In the genomic region with DNA sequence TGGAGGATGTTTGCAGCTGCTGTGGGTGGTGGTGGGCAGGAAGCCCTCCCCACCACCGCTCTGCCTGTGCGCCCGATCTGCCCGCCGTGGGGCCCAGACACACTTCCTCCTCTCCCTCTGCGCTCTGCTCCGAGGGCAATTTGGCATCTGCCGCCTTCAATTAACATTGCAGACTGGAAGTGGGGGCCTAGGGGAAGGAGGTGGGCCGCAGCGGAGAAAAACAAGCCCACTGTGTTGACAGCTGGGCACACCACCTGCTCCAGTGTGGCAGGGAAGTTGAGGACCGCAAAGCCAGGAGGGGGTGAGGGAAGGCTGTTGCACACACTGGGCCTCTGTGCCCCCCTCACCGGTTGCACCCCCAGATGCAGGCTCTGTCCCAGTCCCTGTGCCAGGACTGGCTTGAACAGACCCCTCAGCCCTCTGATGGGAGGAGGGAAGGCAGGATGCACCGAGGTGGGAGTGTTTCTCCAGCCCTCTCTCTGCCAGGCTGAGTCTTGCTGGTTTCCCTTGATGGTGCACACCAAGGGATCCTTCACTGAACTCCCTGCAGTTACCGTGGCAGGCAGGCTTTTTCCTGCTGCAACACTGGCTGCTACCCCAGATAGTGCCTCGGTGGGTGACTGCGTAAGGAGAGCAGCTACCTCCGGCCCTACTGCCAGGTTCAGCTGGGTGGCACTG, we compare ENCODE assay signal across 8 cellular contexts.
A peak's percentile ranks its signal among the peaks of the same experiment; 100 is the strongest.
DNase-seq lines count a peak whose midpoint lies in the region; ATAC-seq, FAIRE-seq and TF ChIP-seq lines count a peak whose summit lies in the region.

No MANE protein-coding gene starts in this region.

- TF ChIP-seq CTCF in HL-60 (IDR thresholded peaks at IDR 0.05; ENCODE audit: insufficient read depth, low read length) (no peak), spleen (IDR thresholded peaks at IDR 0.05 in 8 of 11, conservative IDR thresholded peaks at IDR 0.05 in 3 of 11) (no peak), type B pancreatic cell (conservative IDR thresholded peaks at IDR 0.05) (no peak)

- H3K9me3 Mint-ChIP-seq in type B pancreatic cell, result no peaks in the 10 kb centered on the region

- FAIRE-seq in frontal cortex (lab: Jason Lieb, UNC), result no peak

- H3K9me3 ChIP-seq in spleen, result no peaks in the 10 kb centered on the region

- no peak overlapping the region for H3K4me3 ChIP-seq in HL-60 (replicated peaks; ENCODE audit: insufficient read depth, low read length)
- H3K4me3 ChIP-seq in spleen, result peak overlapping the region in 2 of 8 donors; percentile 4 to 45

- H3K27me3 Mint-ChIP-seq in type B pancreatic cell, result peaks cover 30% of the 10 kb centered on the region

- peak overlapping the region; percentile 60 for H3K27ac ChIP-seq in HL-60 (replicated peaks)
- peak overlapping the region; percentile 28 to 81 (median 68) for H3K27ac ChIP-seq in spleen

- H3K27me3 ChIP-seq in HL-60 (ENCODE audit: insufficient read depth, poor library complexity, severe bottlenecking), result no peaks in the 10 kb centered on the region
- no peaks in the 10 kb centered on the region for H3K27me3 ChIP-seq in spleen (replicated peaks in 1 of 7)

- no peaks in the 10 kb centered on the region for H3K36me3 ChIP-seq in spleen

- H3K4me3 Mint-ChIP-seq in type B pancreatic cell, result no peak overlapping the region

- H3K4me1 ChIP-seq in spleen, result peaks cover 13 to 59% (median 25%) of the 10 kb centered on the region in 6 donors

- H3K36me3 Mint-ChIP-seq in type B pancreatic cell, result no peaks in the 10 kb centered on the region

- no peak for ATAC-seq in GM18873 (IDR thresholded peaks at IDR 0.05; ENCODE audit: low FRiP score, unreplicated experiment)

- intact Hi-C loops in spleen (cut with DNase I; ENCODE audit: low total_unique reads), result no loop called here

- WGBS in spleen, 5 donors, result 7 to 31% (median 17%) methylated on average over 4 to 17 of the region's 17 CpGs

- H3K4me1 Mint-ChIP-seq in type B pancreatic cell (ENCODE audit: unreplicated experiment), result peaks cover 28% of the 10 kb centered on the region

- no peak overlapping the region for H3K27ac Mint-ChIP-seq in type B pancreatic cell

- DNase-seq in HL-60 (ENCODE audit: low read depth in 1 of 2, low spot score in 1 of 2) (peak; percentile 32 to 74), NOMO-1 treated with DMSO at 0.1 percent for 48 hours (lab: John Stamatoyannopoulos, UW; ENCODE audit: unreplicated experiment) (peak; percentile 78), spleen (peak; percentile 93), frontal cortex (ENCODE audit: low spot score in 2 of 2) (no peak), type B pancreatic cell (ENCODE audit: extremely low spot score, unreplicated experiment) (no peak), HT-29 (ENCODE audit: low spot score) (no peak)
- peak; percentile 16 to 32 for DNase-seq in activated T-helper 1 cell treated with anti-CD3 and anti-CD28 coated beads, Interleukin-2, amount 50 U/mL, for 16 hours (ENCODE audit: low read depth in 1 of 2, low spot score in 1 of 2)

- no peak for TF ChIP-seq POLR2A in spleen (IDR thresholded peaks at IDR 0.05)

Comparison
In these comparisons a context has a peak if more than half of its experiments do, and no peak if none do; other contexts are left out.
1. DNase-seq: peak in HL-60 (2 of 2), NOMO-1 treated with DMSO at 0.1 percent for 48 hours (single experiment), activated T-helper 1 cell treated with anti-CD3 and anti-CD28 coated beads, Interleukin-2, amount 50 U/mL, for 16 hours (2 of 2) and spleen (single experiment); none in frontal cortex (0 of 2), type B pancreatic cell (single experiment) and HT-29 (single experiment).